In the genomic region with DNA sequence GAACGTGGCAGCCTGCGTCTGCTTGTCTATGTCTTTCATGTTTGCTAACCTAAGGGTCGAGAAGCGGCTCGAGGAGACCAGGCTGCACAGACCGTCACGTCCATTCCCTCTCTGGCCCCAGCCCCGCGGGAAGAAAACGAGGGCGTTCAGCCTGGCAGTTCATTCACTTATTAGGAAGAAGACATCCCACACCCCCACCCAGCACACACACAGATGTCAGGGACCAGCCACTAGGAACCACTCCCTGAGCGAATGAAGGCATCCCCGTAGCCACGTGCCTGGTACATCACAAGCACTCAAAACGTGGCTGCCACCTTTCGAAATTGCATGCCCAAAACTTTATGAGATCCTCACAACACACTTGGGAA, we compare ENCODE assay signal across 8 cellular contexts. TPM values are rescaled to one million over a fixed set of nuclear protein-coding genes. Genes with fewer than 3 reads are reported as not detected.
DNase-seq lines count a peak whose midpoint lies in the region; ATAC-seq and TF ChIP-seq lines count a peak whose summit lies in the region.

No MANE protein-coding gene starts in this region.

- H3K4me3 Mint-ChIP-seq in stimulated activated naive CD8-positive, alpha-beta T cell treated with anti-CD3 and anti-CD28 coated beads, Interleukin-15, Interleukin-2, amounts not matched to agents 100 ng/mL and 50 ng/mL, for 24 hours: peak overlapping the region; percentile 94
- peak overlapping the region; percentile 95 for H3K4me3 Mint-ChIP-seq in MCF 10A (ENCODE audit: unreplicated experiment)

- H3K4me1 Mint-ChIP-seq in stimulated activated naive CD8-positive, alpha-beta T cell treated with anti-CD3 and anti-CD28 coated beads, Interleukin-15, Interleukin-2, amounts not matched to agents 100 ng/mL and 50 ng/mL, for 24 hours (ENCODE audit: low read depth): peaks cover 30% of the 10 kb centered on the region
- H3K4me1 Mint-ChIP-seq in MCF 10A (ENCODE audit: insufficient read depth, unreplicated experiment): no peaks in the 10 kb centered on the region

- H3K36me3 ChIP-seq in mucosa of stomach (ENCODE audit: control insufficient read depth, insufficient read depth, low read length): no peaks in the 10 kb centered on the region

- peak overlapping the region; percentile 82 for H3K4me3 ChIP-seq in mucosa of stomach (ENCODE audit: low read length)

- H3K36me3 Mint-ChIP-seq in stimulated activated naive CD8-positive, alpha-beta T cell treated with anti-CD3 and anti-CD28 coated beads, Interleukin-15, Interleukin-2, amounts not matched to agents 100 ng/mL and 50 ng/mL, for 24 hours (ENCODE audit: low read depth): peaks cover 23% of the 10 kb centered on the region
- H3K36me3 Mint-ChIP-seq in MCF 10A (ENCODE audit: insufficient read depth, unreplicated experiment): peaks cover 12% of the 10 kb centered on the region

- no peak for TF ChIP-seq CTCF in MCF 10A (IDR thresholded peaks at IDR 0.05; ENCODE audit: unreplicated experiment)

- no TSS peak for BruUV-seq in MCF 10A (replicated peaks; lab: Mats Ljungman, UMichigan)

- H3K4me1 ChIP-seq in mucosa of stomach (ENCODE audit: control insufficient read depth, insufficient read depth, low read length): peaks cover 4% of the 10 kb centered on the region

- POLR2A ChIA-PET in MCF 10A (lab: Yijun Ruan, JAX): interaction anchor here (1.7 to 1.8 kb wide), 2 partner anchors 13 to 507 kb away, joined by 4 to 8 read pairs; no protein-coding TSS in a partner anchor

- no peaks in the 10 kb centered on the region for H3K27me3 Mint-ChIP-seq in stimulated activated naive CD8-positive, alpha-beta T cell treated with anti-CD3 and anti-CD28 coated beads, Interleukin-15, Interleukin-2, amounts not matched to agents 100 ng/mL and 50 ng/mL, for 24 hours
- no peaks in the 10 kb centered on the region for H3K27me3 Mint-ChIP-seq in MCF 10A (ENCODE audit: insufficient read depth, unreplicated experiment)

- ATAC-seq in stimulated activated naive CD8-positive, alpha-beta T cell treated with anti-CD3 and anti-CD28 coated beads, Interleukin-15, Interleukin-2, amounts not matched to agents 100 U/mL and 50 U/mL, for 24 hours: no peak
- ATAC-seq in HG03457 (IDR thresholded peaks at IDR 0.05; ENCODE audit: unreplicated experiment): no peak
- ATAC-seq in HG02759 (IDR thresholded peaks at IDR 0.05; ENCODE audit: unreplicated experiment): no peak
- no peak for ATAC-seq in GM19328 (IDR thresholded peaks at IDR 0.05; ENCODE audit: unreplicated experiment)

- no peaks in the 10 kb centered on the region for H3K9me3 Mint-ChIP-seq in stimulated activated naive CD8-positive, alpha-beta T cell treated with anti-CD3 and anti-CD28 coated beads, Interleukin-15, Interleukin-2, amounts not matched to agents 100 ng/mL and 50 ng/mL, for 24 hours
- no peaks in the 10 kb centered on the region for H3K9me3 Mint-ChIP-seq in MCF 10A (ENCODE audit: unreplicated experiment)

- DNase-seq in stimulated activated naive CD8-positive, alpha-beta T cell treated with anti-CD3 and anti-CD28 coated beads, Interleukin-15, Interleukin-2, amounts not matched to agents 100 U/mL and 50 U/mL, for 24 hours: no peak
- DNase-seq in MCF 10A (ENCODE audit: unreplicated experiment): no peak
- no peak for DNase-seq in SW480 (ENCODE audit: low spot score)

- intact Hi-C loops in MCF 10A (cut with micrococcal nuclease): no loop called here

- H3K27me3 ChIP-seq in mucosa of stomach (ENCODE audit: control insufficient read depth, insufficient read depth, low read length): peaks cover under 1% of the 10 kb centered on the region

- H3K27ac Mint-ChIP-seq in stimulated activated naive CD8-positive, alpha-beta T cell treated with anti-CD3 and anti-CD28 coated beads, Interleukin-15, Interleukin-2, amounts not matched to agents 100 ng/mL and 50 ng/mL, for 24 hours: peak overlapping the region; percentile 97
- H3K27ac Mint-ChIP-seq in MCF 10A (ENCODE audit: low read depth, unreplicated experiment): peak overlapping the region; percentile 99

- H3K9ac ChIP-seq in mucosa of stomach (ENCODE audit: low read length): peak overlapping the region; percentile 98

- CTCF ChIA-PET in MCF 10A (lab: Yijun Ruan, JAX): no interaction called here

- no peaks in the 10 kb centered on the region for H3K9me3 ChIP-seq in mucosa of stomach (ENCODE audit: control insufficient read depth, low read length)

RNA-seq across cellular contexts. Expression of a gene that starts 0.7 kb away (rescaled TPM):
- total RNA-seq in MCF 10A (2022): 30.7 and 39.1 TPM in 2 replicates

RNA-seq across cellular contexts. Expression of a gene that starts 10.9 kb away (rescaled TPM):
- 16.8 and 22.5 TPM in 2 replicates for total RNA-seq in MCF 10A (2022)

RNA-seq across cellular contexts. Expression of a gene that starts 22.6 kb away (rescaled TPM):
- total RNA-seq in MCF 10A (2022): 4.7 and 4.9 TPM in 2 replicates

RNA-seq across cellular contexts. Expression of a gene that starts 45.4 kb away (rescaled TPM):
- total RNA-seq in MCF 10A (2022): not detected in 2 replicates
